ENCODE assay signal across 7 cellular contexts in genomic region chr2:197377670-197378069, GRCh38.
"Had no signal": no experiment of that assay in that cellular context is flagged by ENCODE, and none has a peak within 500 bp of the region (broad histone marks: within the 10 kb centered on the region; RNA-seq: fewer than 3 reads in every experiment).

No MANE protein-coding gene starts in this region.

- H3K4me1 ChIP-seq: parathyroid adenoma had no signal

- DNase-seq: tibial artery had no signal

- H3K79me2 ChIP-seq: hepatocyte, parathyroid adenoma had no signal

- H3K4me3 ChIP-seq: hepatocyte, skin epidermis, tibial artery, vagina had no signal

- H2AFZ ChIP-seq: hepatocyte, parathyroid adenoma had no signal

- H3K27me3 ChIP-seq: hepatocyte, tibial artery, vagina had no signal

- H3K4me2 ChIP-seq: hepatocyte had no signal

- H3K27ac ChIP-seq: epithelial cell of prostate, hepatocyte, parathyroid adenoma, skin epidermis, tibial artery, vagina, VCaP had no signal

- H3K9ac ChIP-seq: parathyroid adenoma had no signal

- H3K36me3 ChIP-seq: tibial artery, vagina had no signal

- H3K9me3 ChIP-seq: tibial artery, vagina had no signal
